Comparison of ENCODE assay signal across 8 cellular contexts in the genomic region with DNA sequence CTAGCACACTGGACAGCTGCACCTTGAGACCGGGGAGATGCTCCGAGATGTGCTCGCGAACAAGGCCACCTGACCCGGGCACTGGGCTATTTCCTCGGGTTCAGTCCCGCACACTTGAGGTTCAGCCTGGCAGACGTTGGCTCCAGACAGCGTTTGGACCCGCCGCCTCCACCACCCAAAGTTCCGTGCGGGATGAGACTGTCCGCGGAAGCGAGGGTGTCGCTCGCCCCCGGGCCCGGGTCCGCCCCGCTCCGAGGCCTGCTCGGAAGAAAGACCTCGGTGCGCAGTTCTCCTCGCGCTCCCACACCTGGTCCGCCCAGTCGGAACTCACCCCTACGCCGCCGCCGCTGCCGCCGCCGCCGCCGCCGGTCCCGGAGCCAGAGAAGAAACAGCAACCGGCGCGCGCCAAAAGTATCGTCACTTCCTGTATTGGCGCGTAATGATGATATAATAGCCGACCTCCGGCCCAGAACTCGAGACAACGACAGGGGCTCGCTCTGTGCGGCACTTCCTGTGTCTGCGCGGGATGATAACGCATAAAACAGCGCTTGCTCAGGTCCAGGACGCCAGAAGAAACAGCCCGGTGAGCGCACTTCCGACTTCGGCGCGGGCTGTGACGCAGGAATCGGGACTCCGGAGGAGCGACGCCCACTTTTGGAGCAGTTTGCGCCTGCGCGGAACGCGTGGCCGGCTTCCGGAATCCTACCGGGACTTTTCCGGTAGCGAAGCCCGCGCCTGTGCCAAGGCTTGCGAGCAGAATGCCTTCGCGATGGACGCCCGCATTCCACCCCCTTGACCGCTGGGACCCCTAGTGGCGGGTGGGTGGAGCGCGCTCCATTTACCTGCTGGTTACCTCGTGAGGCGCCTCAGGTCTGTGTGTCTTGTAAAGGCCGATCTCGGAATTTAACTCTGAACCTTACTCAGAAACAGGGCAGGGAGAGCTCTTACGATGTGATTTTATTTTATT. TPM values are rescaled to one million over a fixed set of nuclear protein-coding genes. Genes with fewer than 3 reads are reported as not detected.
DNase-seq lines count a peak whose midpoint lies in the region; ATAC-seq and TF ChIP-seq lines count a peak whose summit lies in the region.
"Not testable (repeated sequence)": the region's sequence is repeated elsewhere in the genome, so short reads cannot be mapped to it uniquely, and the experiment has no call there.

CDK11B (minus strand) TSS at position 422 of the 967 bp plus-strand sequence. CDS start 1,519 bp downstream, outside the sequence.

- H3K4me2 ChIP-seq in mammary epithelial cell (ENCODE audit: insufficient read depth, low read depth, low read length) (peak within 1 kb of the TSS; percentile 68), smooth muscle cell (peak within 1 kb of the TSS; percentile 82)

- DNase-seq in AG04450 (ENCODE audit: low read depth, low spot score): peak; percentile 95
- DNase-seq in NCI-H2227 (lab: John Stamatoyannopoulos, UW; ENCODE audit: unreplicated experiment): peak; percentile 95
- peak; percentile 90 for DNase-seq in WERI-Rb-1
- DNase-seq in mammary epithelial cell: peak; percentile 97
- peak; percentile 93 for DNase-seq in iPS-NIHi11 (ENCODE audit: low spot score)
- peak; percentile 73 for DNase-seq in smooth muscle cell (lab: John Stamatoyannopoulos, UW; ENCODE audit: unreplicated experiment)

- peak within 1 kb of the TSS; percentile 83 for H3K9ac ChIP-seq in mammary epithelial cell (ENCODE audit: insufficient read depth, low read length)
- H3K9ac ChIP-seq in smooth muscle cell (ENCODE audit: low read depth): peak within 1 kb of the TSS; percentile 98

- in situ Hi-C loops in mammary epithelial cell (cut with MboI; ENCODE audit: low sequenced_read_pairs in 2 of 2): not testable (repeated sequence)

- peak within 1 kb of the TSS; percentile 68 for H3K4me3 ChIP-seq in AG04450 (ENCODE audit: low read depth, low read length)
- H3K4me3 ChIP-seq in WERI-Rb-1 (ENCODE audit: low read depth, low read length): peak within 1 kb of the TSS; percentile 87
- peak within 1 kb of the TSS; percentile 62 to 70 (median 64) for H3K4me3 ChIP-seq in mammary epithelial cell (replicated peaks in 1 of 3; ENCODE audit: insufficient read depth in 1 of 3, low read depth in 2 of 3, low read length in 3 of 3)
- peak within 1 kb of the TSS; percentile 63 for H3K4me3 ChIP-seq in smooth muscle cell

- TF ChIP-seq CTCF in AG04450 (IDR thresholded peaks at IDR 0.05; ENCODE audit: low read depth, low read length) (0 out of 2 replicates have a peak, but pooled peaks have one; percentile 9), WERI-Rb-1 (IDR thresholded peaks at IDR 0.05; ENCODE audit: low read depth, low read length) (peak; percentile 9; the same call in 1 of the 2 replicates), smooth muscle cell (IDR thresholded peaks at IDR 0.05; ENCODE audit: borderline replicate concordance, insufficient read depth, poor library complexity, severe bottlenecking) (peak; percentile 19)
- TF ChIP-seq CTCF in mammary epithelial cell (conservative IDR thresholded peaks at IDR 0.05 in 1 of 2, IDR thresholded peaks at IDR 0.05 in 1 of 2; ENCODE audit: extremely low read depth in 1 of 2, insufficient read depth in 1 of 2, low read depth in 1 of 2, low read length in 2 of 2): not testable (repeated sequence)

- H2AFZ ChIP-seq in mammary epithelial cell (ENCODE audit: low read depth, low read length): peak within 1 kb of the TSS; percentile 78
- H2AFZ ChIP-seq in smooth muscle cell (ENCODE audit: low read depth): peak within 1 kb of the TSS; percentile 51

- intact Hi-C loops in mammary epithelial cell (cut with micrococcal nuclease): loop anchor here (1.0 to 5.0 kb wide), 2 partner anchors 63 to 85 kb away; partner anchors contain the start of genes CDK11A and SSU72

- CTCF ChIA-PET in AG04450 (lab: Charles Lee); mammary epithelial cell (lab: Charles Lee; ENCODE audit: low non-redundant PET): not testable (repeated sequence)

- WGBS in mammary epithelial cell (ENCODE audit: low coverage, missing lambda C conversion rate): no CpG with 5 or more reads among the region's 96 CpGs
- 1% methylated on average over 58 of the region's 96 CpGs for WGBS in smooth muscle cell (ENCODE audit: low lambda C conversion rate)

- ATAC-seq in GM18907 (IDR thresholded peaks at IDR 0.05; ENCODE audit: unreplicated experiment): peak; percentile 88
- ATAC-seq in HG03159 (IDR thresholded peaks at IDR 0.05; ENCODE audit: unreplicated experiment): peak; percentile 73

- H3K79me2 ChIP-seq in mammary epithelial cell (ENCODE audit: insufficient read depth, low read length) (peaks cover 30% of the 10 kb centered on the region), smooth muscle cell (ENCODE audit: low read depth) (peaks cover 28% of the 10 kb centered on the region)

- dilution Hi-C loops in mammary epithelial cell (cut with HindIII; ENCODE audit: low sequenced_read_pairs): loop anchor here (10.0 kb wide), 1 partner anchor 284 kb away; the partner anchor contains the start of gene AURKAIP1

- not testable (repeated sequence) for H3K9me3 ChIP-seq in AG04450 (ENCODE audit: control insufficient read depth, insufficient read depth, low read length); WERI-Rb-1 (ENCODE audit: severe bottlenecking); mammary epithelial cell (replicated peaks; ENCODE audit: insufficient read depth, low read length); smooth muscle cell (replicated peaks; ENCODE audit: low read depth)

- H3K27ac ChIP-seq in AG04450 (ENCODE audit: low read depth, low read length) (peak within 1 kb of the TSS; percentile 99), WERI-Rb-1 (peak within 1 kb of the TSS; percentile 99), mammary epithelial cell (ENCODE audit: insufficient read depth, low read depth, low read length) (peak within 1 kb of the TSS; percentile 92), smooth muscle cell (ENCODE audit: low read depth) (peak within 1 kb of the TSS; percentile 99)

- TSS peak; percentile 38 for BruUV-seq in mammary epithelial cell (replicated peaks; lab: Mats Ljungman, UMichigan)

- H3F3A ChIP-seq in smooth muscle cell (ENCODE audit: low read depth): not testable (repeated sequence)

- POLR2A ChIA-PET in AG04450 (lab: Yijun Ruan, JAX): not testable (repeated sequence)

- not testable (repeated sequence) for H3K27me3 ChIP-seq in AG04450 (ENCODE audit: control insufficient read depth, insufficient read depth, low read length); WERI-Rb-1 (ENCODE audit: insufficient read depth, low read depth, severe bottlenecking); mammary epithelial cell (ENCODE audit: insufficient read depth, low read length); smooth muscle cell (ENCODE audit: low read depth)

- H3K36me3 ChIP-seq in WERI-Rb-1 (peaks cover 21% of the 10 kb centered on the region), mammary epithelial cell (ENCODE audit: insufficient read depth, low read length) (peaks cover 17% of the 10 kb centered on the region)
- not testable (repeated sequence) for H3K36me3 ChIP-seq in smooth muscle cell (ENCODE audit: low read depth)

- not testable (repeated sequence) for H4K20me1 ChIP-seq in mammary epithelial cell (ENCODE audit: insufficient read depth, low read length); smooth muscle cell (ENCODE audit: low read depth)

- H3K4me1 ChIP-seq in mammary epithelial cell (ENCODE audit: insufficient read depth, low read length); smooth muscle cell (ENCODE audit: low read depth): not testable (repeated sequence)

RNA-seq across cellular contexts. Expression of gene CDK11B, which starts in this region (rescaled TPM):
- polyA plus RNA-seq in AG04450 (2011; rRNA removed): 6.7 and 13.3 TPM in 2 replicates
- 4.1 and 5.6 TPM in 2 replicates for polyA minus RNA-seq in AG04450 (2011; rRNA and poly(A)+ RNA removed)
- total RNA-seq in mammary epithelial cell: 10 to 100 TPM in 1 of 2 donors, 1 to 10 TPM in 1; 5.8 to 28.1 TPM
- 3.5 TPM for polyA plus RNA-seq in mammary epithelial cell
- polyA minus RNA-seq in mammary epithelial cell: 13.5 TPM
- total RNA-seq in smooth muscle cell: 12.1 and 15.6 TPM in 2 replicates
- polyA plus RNA-seq in smooth muscle cell: 13.7 and 21.1 TPM in 2 replicates

Comparison
In these comparisons a context has a peak if more than half of its experiments do, and no peak if none do; other contexts are left out.
1. Peak in every context shown above with its lines: DNase-seq, ATAC-seq, H3K4me3 ChIP-seq and H3K27ac ChIP-seq.